Comparison of ENCODE assay signal across 28 cellular contexts in genomic region chr16:74499114-74499513, GRCh38.
"Had no signal": no experiment of that assay in that cellular context is flagged by ENCODE, and none has a peak within 500 bp of the region (broad histone marks: within the 10 kb centered on the region; RNA-seq: fewer than 3 reads in every experiment).

No MANE protein-coding gene starts in this region.

- H3K27ac Mint-ChIP-seq: nephron; neural progenitor cell; progenitor cell of endocrine pancreas; stimulated activated naive B cell treated with anti-CD40 and anti-IgM and Interleukin-4, amounts not matched to agents 10 μg/mL and 1 μg/mL and 100 μg/mL, for 72 hours; stimulated activated naive CD8-positive, alpha-beta T cell treated with anti-CD3 and anti-CD28 coated beads, Interleukin-15, Interleukin-2, amounts not matched to agents 100 ng/mL and 50 ng/mL, for 24 hours had no signal

- H3K9ac ChIP-seq: neural progenitor cell, parathyroid adenoma had no signal

- H3K4me2 ChIP-seq: neural progenitor cell had no signal

- ATAC-seq: effector memory CD8-positive, alpha-beta T cell; heart right ventricle; left cardiac atrium; left lung; naive thymus-derived CD4-positive, alpha-beta T cell; stimulated activated naive B cell treated with anti-CD40 and anti-IgM and Interleukin-4, amounts not matched to agents 10 μg/mL and 1 μg/mL and 100 μg/mL, for 72 hours had no signal

- H3K4me3 ChIP-seq: coronary artery, esophagus squamous epithelium, heart right ventricle, left lung, neural progenitor cell, right lobe of liver, suprapubic skin, transverse colon had no signal

- H3K4me3 Mint-ChIP-seq: effector memory CD8-positive, alpha-beta T cell; naive thymus-derived CD4-positive, alpha-beta T cell; nephron; neural progenitor cell; stimulated activated naive B cell treated with anti-CD40 and anti-IgM and Interleukin-4, amounts not matched to agents 10 μg/mL and 1 μg/mL and 100 μg/mL, for 72 hours; stimulated activated naive CD8-positive, alpha-beta T cell treated with anti-CD3 and anti-CD28 coated beads, Interleukin-15, Interleukin-2, amounts not matched to agents 100 ng/mL and 50 ng/mL, for 24 hours had no signal

- H3K9me3 Mint-ChIP-seq: effector memory CD8-positive, alpha-beta T cell; naive thymus-derived CD4-positive, alpha-beta T cell; nephron; neural progenitor cell; stimulated activated naive B cell treated with anti-CD40 and anti-IgM and Interleukin-4, amounts not matched to agents 10 μg/mL and 1 μg/mL and 100 μg/mL, for 72 hours; stimulated activated naive CD8-positive, alpha-beta T cell treated with anti-CD3 and anti-CD28 coated beads, Interleukin-15, Interleukin-2, amounts not matched to agents 100 ng/mL and 50 ng/mL, for 24 hours had no signal

- H2AFZ ChIP-seq: neural progenitor cell, parathyroid adenoma had no signal

- H3K4me1 ChIP-seq: esophagus squamous epithelium, left lung, suprapubic skin, transverse colon had no signal

- DNase-seq: dermis blood vessel endothelial cell; effector memory CD8-positive, alpha-beta T cell; erythroblast; esophagus squamous epithelium; foreskin melanocyte; glutamatergic neuron; heart right ventricle; hippocampal formation; left cardiac atrium; left lung; mesenchymal stem cell; midbrain; naive thymus-derived CD4-positive, alpha-beta T cell; right lobe of liver; small intestine; stimulated activated CD4-positive, alpha-beta T cell treated with anti-CD3 and anti-CD28 coated beads, Interleukin-15, amount 100 ng/mL, for 24 hours; stimulated activated CD4-positive, alpha-beta T cell treated with anti-CD3 and anti-CD28 coated beads, Interleukin-2, amount 100 ng/mL, for 48 hours; stimulated activated naive B cell treated with anti-CD40 and anti-IgM and Interleukin-4, amounts not matched to agents 10 μg/mL and 1 μg/mL and 100 μg/mL, for 72 hours; transverse colon had no signal

- FAIRE-seq: endometrium, islet of Langerhans, small intestine had no signal

- H3K4me1 Mint-ChIP-seq: stimulated activated naive B cell treated with anti-CD40 and anti-IgM and Interleukin-4, amounts not matched to agents 10 μg/mL and 1 μg/mL and 100 μg/mL, for 72 hours had no signal

- H3K27me3 ChIP-seq: esophagus squamous epithelium, heart right ventricle, left lung, neural progenitor cell, right lobe of liver, suprapubic skin, transverse colon had no signal

- H3K9me3 ChIP-seq: esophagus squamous epithelium, heart right ventricle, left lung, right lobe of liver, suprapubic skin, transverse colon had no signal

- H3K27ac ChIP-seq: coronary artery, esophagus squamous epithelium, heart right ventricle, left lung, neural progenitor cell, parathyroid adenoma, right lobe of liver, suprapubic skin, transverse colon had no signal

- H3K27me3 Mint-ChIP-seq: effector memory CD8-positive, alpha-beta T cell; naive thymus-derived CD4-positive, alpha-beta T cell; progenitor cell of endocrine pancreas; stimulated activated naive B cell treated with anti-CD40 and anti-IgM and Interleukin-4, amounts not matched to agents 10 μg/mL and 1 μg/mL and 100 μg/mL, for 72 hours; stimulated activated naive CD8-positive, alpha-beta T cell treated with anti-CD3 and anti-CD28 coated beads, Interleukin-15, Interleukin-2, amounts not matched to agents 100 ng/mL and 50 ng/mL, for 24 hours had no signal
